In the genomic region with DNA sequence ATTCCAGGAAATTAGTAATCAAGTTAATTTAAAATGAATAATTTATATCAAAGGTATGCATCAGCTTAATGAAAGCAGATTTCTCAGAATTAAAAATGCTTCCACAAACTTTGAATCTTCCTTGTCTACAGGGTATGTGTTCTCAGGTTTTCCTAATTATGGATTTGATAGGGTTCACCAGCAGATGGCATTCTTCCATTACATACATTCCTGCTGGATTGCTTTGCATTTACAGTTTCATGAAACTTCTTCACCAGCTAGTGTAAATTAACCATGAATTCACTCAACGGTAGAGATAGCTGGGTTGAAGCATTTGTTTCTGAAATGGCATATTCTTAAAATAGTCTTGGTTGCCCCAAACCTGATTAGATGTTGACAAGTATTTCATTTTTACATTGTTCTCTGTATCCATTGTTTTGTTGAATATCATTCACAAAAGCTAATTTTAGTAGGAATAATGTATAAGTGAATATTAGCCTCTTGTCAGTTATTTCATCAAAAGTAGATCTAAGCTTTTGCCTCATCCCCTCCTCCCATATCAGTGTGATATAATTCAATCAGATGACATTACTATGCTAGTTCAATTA, we compare ENCODE assay signal across 8 cellular contexts.
A peak's percentile ranks its signal among the peaks of the same experiment; 100 is the strongest.
DNase-seq lines count a peak whose midpoint lies in the region; ATAC-seq, FAIRE-seq and TF ChIP-seq lines count a peak whose summit lies in the region.

No MANE protein-coding gene starts in this region.

- TF ChIP-seq POLR2A in GM12891 (IDR thresholded peaks at IDR 0.05; ENCODE audit: low read depth, low read length), result no peak

- peak; percentile 77 for FAIRE-seq in GM12891 (lab: Jason Lieb, UNC)

- POLR2A ChIA-PET in AG04449 (lab: Yijun Ruan, JAX), result no interaction called here

- peak; percentile 40 for TF ChIP-seq CTCF in AG04449 (IDR thresholded peaks at IDR 0.05; ENCODE audit: insufficient read depth, low read length, missing control alignments)
- peak; percentile 11 for TF ChIP-seq CTCF in lung (IDR thresholded peaks at IDR 0.05; ENCODE audit: control extremely low read depth, extremely low read depth)

- no peaks in the 10 kb centered on the region for H3K4me1 ChIP-seq in lung (ENCODE audit: control insufficient read depth in 2 of 2, insufficient read depth in 2 of 2, low read length in 2 of 2)

- H3K36me3 ChIP-seq in lung (ENCODE audit: control insufficient read depth in 2 of 2, insufficient read depth in 2 of 2, low read length in 2 of 2), result no peaks in the 10 kb centered on the region

- no peaks in the 10 kb centered on the region for H3K27me3 ChIP-seq in lung (ENCODE audit: control insufficient read depth, insufficient read depth)

- WGBS in lung, 2 donors, result 14 to 29% methylated on average over 1 of the region's 1 CpG

- H3K4me3 ChIP-seq in AG04449 (ENCODE audit: low read depth, low read length), result no peak overlapping the region
- H3K4me3 ChIP-seq in lung, result no peak overlapping the region

- peak; percentile 29 for DNase-seq in AG04449 (ENCODE audit: low read depth, low spot score)
- DNase-seq in GM12891 (ENCODE audit: insufficient read length, low spot score), result no peak
- peak; percentile 27 for DNase-seq in NCI-H345 treated with DMSO at 0.1 percent for 48 hours (lab: John Stamatoyannopoulos, UW; ENCODE audit: unreplicated experiment)
- DNase-seq in brain pericyte (ENCODE audit: low read depth, low spot score), result peak; percentile 4
- DNase-seq in lung (ENCODE audit: low spot score), result no peak
- no peak for DNase-seq in stimulated activated naive CD8-positive, alpha-beta T cell treated with anti-CD3 and anti-CD28 coated beads, Interleukin-15, Interleukin-2, amounts not matched to agents 100 U/mL and 50 U/mL, for 24 hours
- no peak for DNase-seq in activated CD4-positive, alpha-beta T cell treated with anti-CD3 and anti-CD28 coated beads for 4 hours

- no peak overlapping the region for H3K27ac ChIP-seq in lung (ENCODE audit: low read depth in 1 of 2, low read length in 1 of 2)

- CTCF ChIA-PET in AG04449 (lab: Yijun Ruan, JAX), result interaction anchor here (0.6 to 2.4 kb wide), 26 partner anchors 9 to 754 kb away, joined by 3 to 16 read pairs (median 3); no protein-coding TSS in a partner anchor

- ATAC-seq in lung (ENCODE audit: insufficient read depth, low FRiP score), result no peak
- ATAC-seq in GM18519 (IDR thresholded peaks at IDR 0.05; ENCODE audit: low FRiP score, unreplicated experiment), result no peak
- ATAC-seq in stimulated activated naive CD8-positive, alpha-beta T cell treated with anti-CD3 and anti-CD28 coated beads, Interleukin-15, Interleukin-2, amounts not matched to agents 100 U/mL and 50 U/mL, for 24 hours, result no peak

- H3K9me3 ChIP-seq in lung (ENCODE audit: control insufficient read depth in 2 of 2, insufficient read depth in 1 of 2, low read length in 1 of 2), result no peaks in the 10 kb centered on the region

TF ChIP-seq in GM12891, 5 proteins besides CTCF, POLR2A, EP300 and RAD21:
- TF ChIP-seq PAX5 (IDR thresholded peaks at IDR 0.05; ENCODE audit: insufficient read depth, low read length, severe bottlenecking), result no peak
- no peak for TF ChIP-seq POU2F2 (IDR thresholded peaks at IDR 0.05; ENCODE audit: low read depth, low read length)
- TF ChIP-seq POLR2AphosphoS5 (IDR thresholded peaks at IDR 0.05; ENCODE audit: low read depth, low read length), result no peak
- TF ChIP-seq TAF1 (IDR thresholded peaks at IDR 0.05; ENCODE audit: low read depth, low read length), result no peak
- TF ChIP-seq SPI1 (IDR thresholded peaks at IDR 0.05; ENCODE audit: low read depth, low read length), result no peak
TF ChIP-seq in GM12891: peak in this region for 0.

Comparison
In these comparisons a context has a peak if more than half of its experiments do, and no peak if none do; other contexts are left out.
1. DNase-seq: peak in AG04449 (single experiment), NCI-H345 treated with DMSO at 0.1 percent for 48 hours (single experiment) and brain pericyte (single experiment); none in GM12891 (single experiment), lung (single experiment), stimulated activated naive CD8-positive, alpha-beta T cell treated with anti-CD3 and anti-CD28 coated beads, Interleukin-15, Interleukin-2, amounts not matched to agents 100 U/mL and 50 U/mL, for 24 hours (single experiment) and activated CD4-positive, alpha-beta T cell treated with anti-CD3 and anti-CD28 coated beads for 4 hours (0 of 2).